Comparison of ENCODE assay signal across 8 cellular contexts in the genomic region with DNA sequence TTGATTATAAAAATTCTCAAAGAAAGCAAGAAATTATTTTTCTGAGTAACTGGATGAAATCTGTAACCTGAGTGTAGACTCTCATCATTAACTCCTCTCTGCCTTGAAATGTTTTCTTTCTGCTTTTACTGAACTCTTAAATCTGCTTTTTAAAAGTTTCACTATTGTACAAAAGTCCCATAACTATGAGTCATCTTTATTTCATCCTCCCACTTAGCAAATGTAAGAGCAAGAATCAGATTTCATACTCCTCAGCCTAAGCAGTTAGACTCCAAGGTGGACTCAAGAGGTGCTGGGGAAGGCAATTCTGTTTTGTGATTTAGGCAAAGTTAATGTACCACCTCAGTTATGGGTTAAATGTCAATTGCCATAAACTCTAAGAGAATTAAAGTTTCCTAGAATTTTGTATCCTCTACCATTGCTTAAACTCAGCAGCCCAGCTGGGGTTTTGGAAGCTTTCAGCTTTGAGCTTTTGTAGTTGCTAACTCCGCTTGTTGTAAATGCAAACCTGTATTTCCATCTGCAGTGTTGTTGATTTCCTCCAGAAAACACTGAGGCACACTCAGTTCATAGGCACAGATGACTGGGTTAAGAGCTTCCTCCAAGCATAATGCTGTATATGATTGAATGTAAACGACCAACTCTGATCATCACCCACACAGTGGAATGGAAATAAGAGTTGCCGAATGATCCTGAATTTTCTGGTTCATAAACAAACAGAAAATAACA.
DNase-seq lines count a peak whose midpoint lies in the region; ATAC-seq, FAIRE-seq and TF ChIP-seq lines count a peak whose summit lies in the region.

No MANE protein-coding gene starts in this region.

- peak; percentile 75 for ATAC-seq in HG03354 (IDR thresholded peaks at IDR 0.05; ENCODE audit: poor library complexity, severe bottlenecking, unreplicated experiment)
- no peak for ATAC-seq in HG02642 (IDR thresholded peaks at IDR 0.05; ENCODE audit: poor library complexity, unreplicated experiment)
- no peak for ATAC-seq in Right ventricle myocardium inferior

- FAIRE-seq in GM19239 (lab: Jason Lieb, UNC), result peak; percentile 71

- DNase-seq in AG10803 (ENCODE audit: low read depth) (peak; percentile 31), GM19239 (ENCODE audit: insufficient read length, low spot score) (no peak), epithelial cell of prostate (ENCODE audit: low read depth, low spot score) (no peak), Right ventricle myocardium inferior (ENCODE audit: missing footprints) (no peak), NCI-H526 treated with DMSO at 0.1 percent for 48 hours (lab: John Stamatoyannopoulos, UW) (no peak)
- DNase-seq in stimulated activated CD4-positive, alpha-beta T cell treated with anti-CD3 and anti-CD28 coated beads, Interleukin-15, amount 100 ng/mL, for 24 hours, result no peak

- no peak overlapping the region for H3K4me3 ChIP-seq in AG10803 (ENCODE audit: low read length)

- peak overlapping the region; percentile 31 for H3K27ac ChIP-seq in epithelial cell of prostate

- no peak for TF ChIP-seq CTCF in AG10803 (conservative IDR thresholded peaks at IDR 0.05; ENCODE audit: low read length)

- intact Hi-C loops in Right ventricle myocardium inferior (cut with DNase I), result no loop called here
